8 cellular contexts compared by ENCODE assay signal in the genomic region with DNA sequence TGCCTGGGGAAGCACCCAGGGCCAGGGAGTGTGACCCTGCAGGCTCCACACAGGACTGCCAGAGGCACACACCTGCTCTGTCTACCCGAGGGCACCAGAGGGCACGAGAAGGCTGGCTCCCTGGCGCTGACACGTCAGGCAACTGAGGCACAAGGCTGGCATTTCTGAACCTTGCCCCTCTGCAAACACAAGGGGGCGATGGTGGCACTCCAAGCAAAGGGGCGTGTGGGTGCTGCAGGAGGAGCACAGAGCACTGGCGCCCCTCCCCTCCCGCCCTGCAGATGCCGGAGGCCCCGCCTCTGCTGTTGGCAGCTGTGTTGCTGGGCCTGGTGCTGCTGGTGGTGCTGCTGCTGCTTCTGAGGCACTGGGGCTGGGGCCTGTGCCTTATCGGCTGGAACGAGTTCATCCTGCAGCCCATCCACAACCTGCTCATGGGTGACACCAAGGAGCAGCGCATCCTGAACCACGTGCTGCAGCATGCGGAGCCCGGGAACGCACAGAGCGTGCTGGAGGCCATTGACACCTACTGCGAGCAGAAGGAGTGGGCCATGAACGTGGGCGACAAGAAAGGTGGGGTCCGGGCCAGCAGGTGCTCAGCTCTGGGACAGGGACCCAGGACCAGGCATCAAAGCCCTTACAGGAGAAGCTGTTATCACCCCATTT. TPM values are rescaled to one million over a fixed set of nuclear protein-coding genes. Genes with fewer than 3 reads are reported as not detected.
A peak's percentile ranks its signal among the peaks of the same experiment; 100 is the strongest.
DNase-seq lines count a peak whose midpoint lies in the region; ATAC-seq lines count a peak whose summit lies in the region.

No MANE protein-coding gene starts in this region.

- H3K4me1 Mint-ChIP-seq in activated naive CD8-positive, alpha-beta T cell treated with anti-CD3 and anti-CD28 coated beads, Interleukin-2, amount 10 ng/mL, durations not matched to agents 7 days and 5 days = peaks cover 1% of the 10 kb centered on the region

- intact Hi-C loops in Right ventricle myocardium superior (cut with DNase I) (no loop called here), posterior vena cava (cut with DNase I) (loop anchor here in 1 of 2 donors (5.0 kb wide), 1 partner anchor 170 kb away; the partner anchor contains the start of gene ZDHHC8)

- no peak overlapping the region for H3K27ac Mint-ChIP-seq in activated naive CD8-positive, alpha-beta T cell treated with anti-CD3 and anti-CD28 coated beads, Interleukin-2, amount 10 ng/mL, durations not matched to agents 7 days and 5 days

- peak; percentile 74 for ATAC-seq in activated naive CD8-positive, alpha-beta T cell treated with anti-CD3 and anti-CD28 coated beads, Interleukin-2, amount 10 ng/mL, durations not matched to agents 7 days and 5 days (ENCODE audit: low read depth)
- ATAC-seq in Right ventricle myocardium superior (ENCODE audit: poor library complexity) = peak; percentile 30
- ATAC-seq in HG02970 (IDR thresholded peaks at IDR 0.05; ENCODE audit: low FRiP score, unreplicated experiment) = no peak

- no peak overlapping the region for H3K4me3 Mint-ChIP-seq in activated naive CD8-positive, alpha-beta T cell treated with anti-CD3 and anti-CD28 coated beads, Interleukin-2, amount 10 ng/mL, durations not matched to agents 7 days and 5 days

- DNase-seq in COLO668 (lab: John Stamatoyannopoulos, UW; ENCODE audit: unreplicated experiment) (peak; percentile 94), HUDEP-2 (lab: John Stamatoyannopoulos, UW; ENCODE audit: unreplicated experiment in 76 of 76) (peak in 70 of 76 experiments; percentile 26 to 90 (median 80)), RPMI7951 (ENCODE audit: low read depth) (peak; percentile 45), Right ventricle myocardium superior (peak; percentile 78), posterior vena cava (ENCODE audit: low spot score) (peak; percentile 90), GF-D8 (lab: John Stamatoyannopoulos, UW) (no peak)
- peak; percentile 66 for DNase-seq in activated naive CD8-positive, alpha-beta T cell treated with anti-CD3 and anti-CD28 coated beads, Interleukin-2, amount 10 ng/mL, durations not matched to agents 7 days and 5 days

- H3K9me3 Mint-ChIP-seq in activated naive CD8-positive, alpha-beta T cell treated with anti-CD3 and anti-CD28 coated beads, Interleukin-2, amount 10 ng/mL, durations not matched to agents 7 days and 5 days = no peaks in the 10 kb centered on the region

- H3K27me3 Mint-ChIP-seq in activated naive CD8-positive, alpha-beta T cell treated with anti-CD3 and anti-CD28 coated beads, Interleukin-2, amount 10 ng/mL, durations not matched to agents 7 days and 5 days = no peaks in the 10 kb centered on the region

- POLR2A ChIA-PET in activated naive CD8-positive, alpha-beta T cell treated with anti-CD3 and anti-CD28 coated beads, Interleukin-2, amount 10 ng/mL, durations not matched to agents 7 days and 5 days (lab: Charles Lee) = no interaction called here

- no peaks in the 10 kb centered on the region for H3K36me3 Mint-ChIP-seq in activated naive CD8-positive, alpha-beta T cell treated with anti-CD3 and anti-CD28 coated beads, Interleukin-2, amount 10 ng/mL, durations not matched to agents 7 days and 5 days

RNA-seq across cellular contexts. Expression of gene TXNRD2, which starts 20.8 kb away (rescaled TPM):
- total RNA-seq in RPMI7951 (2014; rRNA removed; shearing (Covaris generic)) = 23.2 and 24.9 TPM in 2 replicates
- 10 to 100 TPM; 20.7 to 20.8 TPM for total RNA-seq in activated naive CD8-positive, alpha-beta T cell treated with anti-CD3 and anti-CD28 coated beads, Interleukin-2, amount 10 ng/mL, durations not matched to agents 7 days and 5 days
- 40.4 TPM for total RNA-seq in Right ventricle myocardium superior
- total RNA-seq in posterior vena cava = 10 to 100 TPM; 13.9 to 19.2 TPM

RNA-seq across cellular contexts. Expression of gene COMT, which starts 20.8 kb away (rescaled TPM):
- 125 and 152 TPM in 2 replicates for total RNA-seq in RPMI7951 (2014; rRNA removed; shearing (Covaris generic))
- 10 to 100 TPM; 68.6 to 70.0 TPM for total RNA-seq in activated naive CD8-positive, alpha-beta T cell treated with anti-CD3 and anti-CD28 coated beads, Interleukin-2, amount 10 ng/mL, durations not matched to agents 7 days and 5 days
- 75.3 TPM for total RNA-seq in Right ventricle myocardium superior
- 10 to 100 TPM; 81.7 to 95.4 TPM for total RNA-seq in posterior vena cava

RNA-seq across cellular contexts. Expression of gene ARVCF, which starts 54.2 kb away (rescaled TPM):
- total RNA-seq in RPMI7951 (2014; rRNA removed; shearing (Covaris generic)) = 0.98 and 2.8 TPM in 2 replicates
- total RNA-seq in activated naive CD8-positive, alpha-beta T cell treated with anti-CD3 and anti-CD28 coated beads, Interleukin-2, amount 10 ng/mL, durations not matched to agents 7 days and 5 days = 1 to 10 TPM; 1.5 to 1.6 TPM
- total RNA-seq in Right ventricle myocardium superior (31.4 TPM), posterior vena cava (10 to 100 TPM; 20.1 to 21.3 TPM)

RNA-seq across cellular contexts. Expression of gene TANGO2, which starts 58.5 kb away (rescaled TPM):
- total RNA-seq in RPMI7951 (2014; rRNA removed; shearing (Covaris generic)) = 14.9 and 19.3 TPM in 2 replicates
- 10 to 100 TPM; 40.7 to 41.2 TPM for total RNA-seq in activated naive CD8-positive, alpha-beta T cell treated with anti-CD3 and anti-CD28 coated beads, Interleukin-2, amount 10 ng/mL, durations not matched to agents 7 days and 5 days
- total RNA-seq in Right ventricle myocardium superior = 62.3 TPM
- 10 to 100 TPM; 28.4 to 31.1 TPM for total RNA-seq in posterior vena cava
